In genomic region chr16:14003119-14003570, GRCh38 we compare ENCODE assay signal across 8 cellular contexts.
A peak's percentile ranks its signal among the peaks of the same experiment; 100 is the strongest.
DNase-seq lines count a peak whose midpoint lies in the region; ATAC-seq and TF ChIP-seq lines count a peak whose summit lies in the region.

No MANE protein-coding gene starts in this region.

- H2AFZ ChIP-seq in fibroblast of lung (ENCODE audit: low read length): peak overlapping the region; percentile 75

- H3K4me3 ChIP-seq in fibroblast of lung (replicated peaks in 1 of 4; ENCODE audit: control extremely low read depth in 1 of 4, insufficient read depth in 1 of 4, low read depth in 3 of 4, low read length in 4 of 4) (peak overlapping the region; percentile 5 to 44 (median 26)), muscle layer of colon (ENCODE audit: low read depth in 1 of 2, low read length in 2 of 2) (peak overlapping the region in 1 of 2 donors; percentile 44)

- H3K9ac ChIP-seq in fibroblast of lung (ENCODE audit: insufficient read depth, low read length): no peak overlapping the region
- H3K9ac ChIP-seq in muscle layer of colon (ENCODE audit: low read length): peak overlapping the region; percentile 30

- no peaks in the 10 kb centered on the region for H4K20me1 ChIP-seq in fibroblast of lung (ENCODE audit: control insufficient read depth, extremely low read depth, insufficient read depth, low read length)

- H3K27me3 ChIP-seq in fibroblast of lung (ENCODE audit: control insufficient read depth, insufficient read depth, low read length) (no peaks in the 10 kb centered on the region), muscle layer of colon (ENCODE audit: control insufficient read depth in 1 of 2, insufficient read depth in 2 of 2, low read length in 2 of 2) (no peaks in the 10 kb centered on the region)

- no peak for ATAC-seq in GM21360 (IDR thresholded peaks at IDR 0.05; ENCODE audit: unreplicated experiment)

- peak in 1 of 2 donors; percentile 18 for TF ChIP-seq CTCF in fibroblast of lung (conservative IDR thresholded peaks at IDR 0.05 in 1 of 2, IDR thresholded peaks at IDR 0.05 in 1 of 2; ENCODE audit: low read depth in 1 of 2, low read length in 2 of 2)

- no peaks in the 10 kb centered on the region for H3K36me3 ChIP-seq in fibroblast of lung (ENCODE audit: control insufficient read depth, insufficient read depth, low read length)
- H3K36me3 ChIP-seq in muscle layer of colon (ENCODE audit: insufficient read depth, low read length): no peaks in the 10 kb centered on the region

- DNase-seq in H4 (ENCODE audit: low spot score) (peak; percentile 65), SK-MEL-5 (ENCODE audit: low read depth, low spot score) (peak; percentile 47), fibroblast of lung (ENCODE audit: low read depth in 2 of 2) (peak; percentile 48 to 77), NCI-H82 treated with DMSO at 0.1 percent for 48 hours (lab: John Stamatoyannopoulos, UW; ENCODE audit: unreplicated experiment) (no peak), DMS114 treated with DMSO at 0.1 percent for 48 hours (lab: John Stamatoyannopoulos, UW; ENCODE audit: unreplicated experiment) (no peak), NCI-H1048 (lab: John Stamatoyannopoulos, UW) (no peak)

- H3K79me2 ChIP-seq in fibroblast of lung (ENCODE audit: control insufficient read depth, insufficient read depth, low read length): no peaks in the 10 kb centered on the region

- H3K9me3 ChIP-seq in fibroblast of lung (ENCODE audit: control insufficient read depth, insufficient read depth, low read depth, low read length): no peaks in the 10 kb centered on the region
- H3K9me3 ChIP-seq in muscle layer of colon (ENCODE audit: low read length): no peaks in the 10 kb centered on the region

- in situ Hi-C loops in SK-MEL-5 (cut with HindIII; ENCODE audit: low pct_unique_long_range_greater_than_20kb, low sequenced_read_pairs): no loop called here

- H3K27ac ChIP-seq in fibroblast of lung (ENCODE audit: insufficient read depth, low read length): no peak overlapping the region
- no peak overlapping the region for H3K27ac ChIP-seq in muscle layer of colon (ENCODE audit: low read depth, low read length)

- H3K4me2 ChIP-seq in fibroblast of lung (ENCODE audit: extremely low read depth, insufficient read depth, low read length): peak overlapping the region; percentile 72

- H3K4me1 ChIP-seq in fibroblast of lung (ENCODE audit: control insufficient read depth, extremely low read depth, insufficient read depth, low read length): peaks cover 3% of the 10 kb centered on the region
- H3K4me1 ChIP-seq in muscle layer of colon (ENCODE audit: insufficient read depth, low read length): peaks cover 6% of the 10 kb centered on the region

Comparison
In these comparisons a context has a peak if more than half of its experiments do, and no peak if none do; other contexts are left out.
1. DNase-seq: peak in H4 (single experiment), SK-MEL-5 (single experiment) and fibroblast of lung (2 of 2); none in NCI-H82 treated with DMSO at 0.1 percent for 48 hours (single experiment), DMS114 treated with DMSO at 0.1 percent for 48 hours (single experiment) and NCI-H1048 (single experiment).